8 cellular contexts compared by ENCODE assay signal in genomic region chr7:98283127-98283886, GRCh38. TPM values are rescaled to one million over a fixed set of nuclear protein-coding genes. Genes with fewer than 3 reads are reported as not detected.
DNase-seq lines count a peak whose midpoint lies in the region; ATAC-seq and TF ChIP-seq lines count a peak whose summit lies in the region.

No MANE protein-coding gene starts in this region.

- no peaks in the 10 kb centered on the region for H3K27me3 ChIP-seq in ovary

- intact Hi-C loops in ovary (cut with DNase I): no loop called here

- H3K27ac ChIP-seq in ovary: no peak overlapping the region

- 57 to 61% (median 59%) methylated on average over 19 of the region's 19 CpGs for WGBS in ovary, 3 donors

- H3K27me3 Mint-ChIP-seq in T-helper 17 cell: no peaks in the 10 kb centered on the region

- H3K4me3 ChIP-seq in ovary: peak overlapping the region; percentile 98

- H3K4me3 Mint-ChIP-seq in T-helper 17 cell: peak overlapping the region; percentile 81

- H3K4me1 Mint-ChIP-seq in T-helper 17 cell: peaks cover 26% of the 10 kb centered on the region

- H3K36me3 ChIP-seq in ovary: no peaks in the 10 kb centered on the region

- peaks cover 38% of the 10 kb centered on the region for H3K4me1 ChIP-seq in ovary (ENCODE audit: insufficient read depth)

- H3K36me3 Mint-ChIP-seq in T-helper 17 cell (ENCODE audit: low read depth): no peaks in the 10 kb centered on the region

- no peak for TF ChIP-seq CTCF in ovary (IDR thresholded peaks at IDR 0.05)

- no peak for TF ChIP-seq EP300 in ovary (IDR thresholded peaks at IDR 0.05)

- ATAC-seq in T-helper 17 cell (no peak), GM18858 (IDR thresholded peaks at IDR 0.05; ENCODE audit: unreplicated experiment) (no peak), GM18861 (IDR thresholded peaks at IDR 0.05; ENCODE audit: unreplicated experiment) (no peak), HG03045 (IDR thresholded peaks at IDR 0.05; ENCODE audit: unreplicated experiment) (no peak)

- DNase-seq in HCEC 1CT: peak; percentile 76
- DNase-seq in T-helper 17 cell: no peak
- peak; percentile 70 for DNase-seq in fibroblast of peridontal ligament (ENCODE audit: extremely low read depth)
- DNase-seq in ovary: no peak
- DNase-seq in GM19238 (ENCODE audit: insufficient read length, low spot score): no peak

- H3K9me3 ChIP-seq in T-helper 17 cell (ENCODE audit: control insufficient read depth, low read length, poor library complexity, severe bottlenecking): no peaks in the 10 kb centered on the region
- H3K9me3 ChIP-seq in ovary: no peaks in the 10 kb centered on the region

- TF ChIP-seq POLR2A in ovary (IDR thresholded peaks at IDR 0.05): no peak

- H3K27ac Mint-ChIP-seq in T-helper 17 cell: peak overlapping the region; percentile 86

RNA-seq across cellular contexts. Expression of gene BRI3, which starts 1.8 kb away (rescaled TPM):
- total RNA-seq in T-helper 17 cell (10 to 100 TPM; 67.1 to 77.1 TPM), ovary (100 to 1,000 TPM in 5 of 7 donors, 10 to 100 TPM in 2; 19.9 to 161 (median 133) TPM)
- 100 to 1,000 TPM; 101 to 149 TPM for polyA plus RNA-seq in ovary

RNA-seq across cellular contexts. Expression of gene TECPR1, which starts 31.3 kb away (rescaled TPM):
- total RNA-seq in T-helper 17 cell (100 to 1,000 TPM in 1 of 2 donors, 10 to 100 TPM in 1; 76.5 to 100 TPM), ovary (10 to 100 TPM in 6 of 7 donors, 1 to 10 TPM in 1; 5.5 to 28.1 (median 21.5) TPM)
- polyA plus RNA-seq in ovary: 1 to 10 TPM; 4.2 to 8.6 TPM

Comparison
In these comparisons a context has a peak if more than half of its experiments do, and no peak if none do; other contexts are left out.
1. DNase-seq: peak in HCEC 1CT (single experiment) and fibroblast of peridontal ligament (single experiment); none in T-helper 17 cell (0 of 3), ovary (0 of 5) and GM19238 (single experiment).